In the genomic region with DNA sequence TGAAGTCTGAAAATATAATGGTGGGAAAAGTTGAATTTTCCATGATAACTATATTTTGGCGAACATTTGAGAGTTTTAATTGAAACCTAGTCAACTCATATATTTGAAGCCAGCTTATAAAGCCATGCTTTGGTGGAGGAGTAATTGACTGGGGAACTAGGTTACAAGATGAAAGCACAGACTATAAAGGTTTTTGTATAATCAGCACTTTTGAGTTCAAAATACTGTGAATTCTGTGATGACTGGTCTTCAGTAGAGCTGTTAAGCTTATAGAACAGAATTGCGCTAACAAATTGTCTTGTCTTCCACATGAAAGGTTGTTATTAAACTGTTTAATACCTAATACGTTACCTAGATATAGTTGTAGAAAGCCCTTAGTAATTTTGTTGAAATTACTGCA, we compare ENCODE assay signal across 26 cellular contexts.
"Had no signal": no experiment of that assay in that cellular context is flagged by ENCODE, and none has a peak within 500 bp of the region (broad histone marks: within the 10 kb centered on the region; RNA-seq: fewer than 3 reads in every experiment).

No MANE protein-coding gene starts in this region.

- H3K36me3 ChIP-seq: colonic mucosa, esophagus muscularis mucosa, gastroesophageal sphincter, heart right ventricle had no signal

- DNase-seq: colonic mucosa; cortex of kidney; dermis blood vessel endothelial cell; dorsolateral prefrontal cortex; effector CD4-positive, alpha-beta T cell; effector CD8-positive, alpha-beta T cell; effector memory CD4-positive, alpha-beta T cell; effector memory CD8-positive, alpha-beta T cell; endodermal cell; esophagus squamous epithelium; foreskin fibroblast; foreskin keratinocyte; foreskin melanocyte; glutamatergic neuron; head of caudate nucleus; heart left ventricle; heart right ventricle had no signal

- ATAC-seq: effector memory CD8-positive, alpha-beta T cell; esophagus mucosa; foreskin keratinocyte; gastroesophageal sphincter; heart left ventricle; heart right ventricle had no signal

- FAIRE-seq: colon, endometrium, endothelial cell of umbilical vein, frontal cortex had no signal

- H3K9me3 ChIP-seq: colonic mucosa, esophagus muscularis mucosa, esophagus squamous epithelium, gastroesophageal sphincter, heart left ventricle, heart right ventricle had no signal

- H3K4me1 ChIP-seq: foreskin keratinocyte had no signal

- H3K4me3 ChIP-seq: colonic mucosa, coronary artery, dorsolateral prefrontal cortex, esophagus muscularis mucosa, esophagus squamous epithelium, gastroesophageal sphincter, heart left ventricle, heart right ventricle had no signal

- H3K27ac ChIP-seq: colonic mucosa, coronary artery, dorsolateral prefrontal cortex, epithelial cell of prostate, esophagus muscularis mucosa, esophagus squamous epithelium, foreskin keratinocyte, gastroesophageal sphincter, heart left ventricle, heart right ventricle had no signal

- H3K27me3 ChIP-seq: colonic mucosa, dorsolateral prefrontal cortex, esophagus muscularis mucosa, esophagus squamous epithelium, foreskin keratinocyte, gastroesophageal sphincter, heart left ventricle, heart right ventricle had no signal
